In the genomic region with DNA sequence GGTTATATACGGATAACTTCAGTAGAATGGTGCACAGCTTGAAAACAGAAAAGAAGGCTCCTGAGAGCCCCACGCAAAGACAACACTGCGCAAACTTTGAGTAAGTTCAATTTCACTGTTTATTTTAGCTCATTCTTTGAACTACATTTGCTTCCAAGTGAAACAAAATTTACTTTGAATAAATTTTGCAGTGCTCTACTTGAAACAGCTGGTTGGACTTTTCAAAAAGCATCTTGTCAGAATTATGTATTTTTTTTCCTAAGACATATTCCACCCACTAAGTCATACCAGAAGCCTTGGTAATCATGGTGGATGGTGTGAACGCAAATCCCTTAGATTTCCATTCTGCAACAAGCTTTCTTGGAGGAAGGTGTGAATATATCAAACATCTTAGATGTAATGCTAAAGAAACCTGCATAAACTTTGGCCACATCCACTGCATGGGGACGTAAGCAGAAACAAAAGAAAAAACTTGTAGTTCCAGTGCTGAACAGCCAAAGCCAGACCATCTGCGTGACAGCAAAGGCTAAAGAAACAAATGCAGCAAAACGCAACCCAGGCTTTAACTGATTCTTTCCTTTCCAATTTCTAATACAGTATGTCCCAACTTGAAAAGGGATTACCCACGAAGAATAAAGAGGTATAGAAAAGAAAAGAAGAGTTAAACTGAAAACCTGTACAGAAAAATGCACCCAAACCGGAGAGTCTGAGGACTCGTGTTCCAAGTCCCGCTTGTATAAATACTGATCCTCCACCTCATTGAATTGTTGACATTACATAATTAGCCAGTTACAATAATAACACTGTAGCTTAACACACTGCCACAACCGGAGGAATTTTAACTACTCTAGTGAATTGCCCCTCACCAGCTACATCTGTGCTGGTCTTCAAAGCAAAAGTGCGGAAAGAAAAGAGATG, we compare ENCODE assay signal across 13 cellular contexts.
DNase-seq lines count a peak whose midpoint lies in the region; TF ChIP-seq lines count a peak whose summit lies in the region.
"Had no signal": no experiment of that assay in that cellular context is flagged by ENCODE, and none has a peak within 500 bp of the region (broad histone marks: within the 10 kb centered on the region; RNA-seq: fewer than 3 reads in every experiment).

No MANE protein-coding gene starts in this region.

- no peak overlapping the region for H3K27ac ChIP-seq in coronary artery
- H3K27ac ChIP-seq in substantia nigra (ENCODE audit: low read depth, low read length, poor library complexity, severe bottlenecking), result peak overlapping the region; percentile 3

- no peaks in the 10 kb centered on the region for H3K27me3 Mint-ChIP-seq in mesothelial cell of epicardium (ENCODE audit: low read depth)

- H3K9me3 Mint-ChIP-seq in mesothelial cell of epicardium, result no peaks in the 10 kb centered on the region

- peak overlapping the region; percentile 32 for H3K4me3 ChIP-seq in coronary artery

- peaks cover 32% of the 10 kb centered on the region for H3K4me1 Mint-ChIP-seq in mesothelial cell of epicardium

- H3K36me3 Mint-ChIP-seq in mesothelial cell of epicardium, result no peaks in the 10 kb centered on the region

- peak overlapping the region; percentile 72 for H3K27ac Mint-ChIP-seq in mesothelial cell of epicardium

- H3K4me3 Mint-ChIP-seq in mesothelial cell of epicardium, result peak overlapping the region; percentile 1
- H3K4me3 Mint-ChIP-seq: neural crest cell had no signal

- no peak for TF ChIP-seq CTCF in coronary artery (IDR thresholded peaks at IDR 0.05)
- TF ChIP-seq CTCF in mesothelial cell of epicardium (IDR thresholded peaks at IDR 0.05; ENCODE audit: unreplicated experiment), result no peak

- peak; percentile 0 for DNase-seq in NCI-H146 (lab: John Stamatoyannopoulos, UW)
- DNase-seq in NCI-H146 treated with DMSO at 0.1 percent for 48 hours (lab: John Stamatoyannopoulos, UW; ENCODE audit: unreplicated experiment), result no peak
- no peak for DNase-seq in coronary artery (ENCODE audit: low spot score)
- no peak for DNase-seq in mesothelial cell of epicardium (ENCODE audit: low spot score in 2 of 2, unreplicated experiment in 2 of 2)
- DNase-seq in substantia nigra (lab: John Stamatoyannopoulos, UW), result peak in 2 of 49 donors; percentile 17 to 31
- DNase-seq in activated CD4-positive, alpha-beta T cell treated with anti-CD3 and anti-CD28 coated beads for 48 hours, result no peak
- no peak for DNase-seq in NCI-H187 treated with DMSO at 0.1 percent for 48 hours (lab: John Stamatoyannopoulos, UW)
- DNase-seq in NOMO-1 treated with dmso at 0.1 percent for 144 hours (lab: John Stamatoyannopoulos, UW; ENCODE audit: unreplicated experiment), result no peak
- DNase-seq: DMS 273 treated with DMSO at 0.1 percent for 48 hours, NCI-H1930, PC-3, T-helper 9 cell had no signal
